Comparison of ENCODE assay signal across 1 cellular context in the genomic region with DNA sequence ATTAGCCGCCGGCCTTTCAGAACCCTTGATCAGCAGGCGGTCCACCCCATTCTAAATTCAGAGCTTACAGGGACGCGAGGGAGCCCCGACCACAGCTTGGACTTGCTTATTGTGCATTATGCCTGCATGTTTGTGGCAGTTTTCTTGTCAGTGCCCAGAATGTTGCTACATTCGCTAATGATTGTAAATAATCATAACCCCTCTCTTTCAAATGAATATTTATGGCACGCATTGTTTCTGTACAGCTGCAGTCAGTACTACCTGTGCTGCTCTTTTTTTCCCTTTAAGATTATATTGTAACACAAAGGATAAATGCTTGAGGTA.
TF ChIP-seq lines count a peak whose summit lies in the region.

No MANE protein-coding gene starts in this region.

TF ChIP-seq in HepG2, 621 proteins besides CTCF, POLR2A, EP300 and RAD21 (continued from another document and continues in another):
- TF ChIP-seq RFX1 (IDR thresholded peaks at IDR 0.05): no peak
- TF ChIP-seq SMARCE1 (IDR thresholded peaks at IDR 0.05; ENCODE audit: borderline replicate concordance): no peak
- TF ChIP-seq ZNF672 (CRISPR knock-in tag; IDR thresholded peaks at IDR 0.05): 0 out of 2 replicates have a peak, but pooled peaks have one; percentile 27
- TF ChIP-seq, protein P1, sequence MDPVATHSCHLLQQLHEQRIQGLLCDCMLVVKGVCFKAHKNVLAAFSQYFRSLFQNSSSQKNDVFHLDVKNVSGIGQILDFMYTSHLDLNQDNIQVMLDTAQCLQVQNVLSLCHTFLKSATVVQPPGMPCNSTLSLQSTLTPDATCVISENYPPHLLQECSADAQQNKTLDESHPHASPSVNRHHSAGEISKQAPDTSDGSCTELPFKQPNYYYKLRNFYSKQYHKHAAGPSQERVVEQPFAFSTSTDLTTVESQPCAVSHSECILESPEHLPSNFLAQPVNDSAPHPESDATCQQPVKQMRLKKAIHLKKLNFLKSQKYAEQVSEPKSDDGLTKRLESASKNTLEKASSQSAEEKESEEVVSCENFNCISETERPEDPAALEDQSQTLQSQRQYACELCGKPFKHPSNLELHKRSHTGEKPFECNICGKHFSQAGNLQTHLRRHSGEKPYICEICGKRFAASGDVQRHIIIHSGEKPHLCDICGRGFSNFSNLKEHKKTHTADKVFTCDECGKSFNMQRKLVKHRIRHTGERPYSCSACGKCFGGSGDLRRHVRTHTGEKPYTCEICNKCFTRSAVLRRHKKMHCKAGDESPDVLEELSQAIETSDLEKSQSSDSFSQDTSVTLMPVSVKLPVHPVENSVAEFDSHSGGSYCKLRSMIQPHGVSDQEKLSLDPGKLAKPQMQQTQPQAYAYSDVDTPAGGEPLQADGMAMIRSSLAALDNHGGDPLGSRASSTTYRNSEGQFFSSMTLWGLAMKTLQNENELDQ (CRISPR knock-in tag; IDR thresholded peaks at IDR 0.05; ENCODE audit: borderline replicate concordance): no peak
- no peak for TF ChIP-seq ZNF720 (CRISPR knock-in tag; IDR thresholded peaks at IDR 0.05)
- TF ChIP-seq ZNF746 (CRISPR knock-in tag; IDR thresholded peaks at IDR 0.05): no peak
- TF ChIP-seq, protein P2, sequence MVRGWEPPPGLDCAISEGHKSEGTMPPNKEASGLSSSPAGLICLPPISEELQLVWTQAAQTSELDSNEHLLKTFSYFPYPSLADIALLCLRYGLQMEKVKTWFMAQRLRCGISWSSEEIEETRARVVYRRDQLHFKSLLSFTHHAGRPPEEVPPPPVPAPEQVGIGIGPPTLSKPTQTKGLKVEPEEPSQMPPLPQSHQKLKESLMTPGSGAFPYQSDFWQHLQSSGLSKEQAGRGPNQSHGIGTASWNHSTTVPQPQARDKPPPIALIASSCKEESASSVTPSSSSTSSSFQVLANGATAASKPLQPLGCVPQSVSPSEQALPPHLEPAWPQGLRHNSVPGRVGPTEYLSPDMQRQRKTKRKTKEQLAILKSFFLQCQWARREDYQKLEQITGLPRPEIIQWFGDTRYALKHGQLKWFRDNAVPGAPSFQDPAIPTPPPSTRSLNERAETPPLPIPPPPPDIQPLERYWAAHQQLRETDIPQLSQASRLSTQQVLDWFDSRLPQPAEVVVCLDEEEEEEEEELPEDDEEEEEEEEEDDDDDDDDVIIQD (CRISPR knock-in tag; IDR thresholded peaks at IDR 0.05; ENCODE audit: low read depth): no peak
- TF ChIP-seq FOSL2 (CRISPR knock-in tag; IDR thresholded peaks at IDR 0.05): no peak
- TF ChIP-seq, protein P3, sequence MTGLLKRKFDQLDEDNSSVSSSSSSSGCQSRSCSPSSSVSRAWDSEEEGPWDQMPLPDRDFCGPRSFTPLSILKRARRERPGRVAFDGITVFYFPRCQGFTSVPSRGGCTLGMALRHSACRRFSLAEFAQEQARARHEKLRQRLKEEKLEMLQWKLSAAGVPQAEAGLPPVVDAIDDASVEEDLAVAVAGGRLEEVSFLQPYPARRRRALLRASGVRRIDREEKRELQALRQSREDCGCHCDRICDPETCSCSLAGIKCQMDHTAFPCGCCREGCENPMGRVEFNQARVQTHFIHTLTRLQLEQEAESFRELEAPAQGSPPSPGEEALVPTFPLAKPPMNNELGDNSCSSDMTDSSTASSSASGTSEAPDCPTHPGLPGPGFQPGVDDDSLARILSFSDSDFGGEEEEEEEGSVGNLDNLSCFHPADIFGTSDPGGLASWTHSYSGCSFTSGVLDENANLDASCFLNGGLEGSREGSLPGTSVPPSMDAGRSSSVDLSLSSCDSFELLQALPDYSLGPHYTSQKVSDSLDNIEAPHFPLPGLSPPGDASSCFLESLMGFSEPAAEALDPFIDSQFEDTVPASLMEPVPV (CRISPR knock-in tag; IDR thresholded peaks at IDR 0.05): no peak
- no peak for TF ChIP-seq HIVEP1 (CRISPR knock-in tag; IDR thresholded peaks at IDR 0.05)
- TF ChIP-seq HOXA5 (CRISPR knock-in tag; IDR thresholded peaks at IDR 0.05): no peak
- no peak for TF ChIP-seq KAT8 (CRISPR knock-in tag; IDR thresholded peaks at IDR 0.05)
- TF ChIP-seq, protein P4, sequence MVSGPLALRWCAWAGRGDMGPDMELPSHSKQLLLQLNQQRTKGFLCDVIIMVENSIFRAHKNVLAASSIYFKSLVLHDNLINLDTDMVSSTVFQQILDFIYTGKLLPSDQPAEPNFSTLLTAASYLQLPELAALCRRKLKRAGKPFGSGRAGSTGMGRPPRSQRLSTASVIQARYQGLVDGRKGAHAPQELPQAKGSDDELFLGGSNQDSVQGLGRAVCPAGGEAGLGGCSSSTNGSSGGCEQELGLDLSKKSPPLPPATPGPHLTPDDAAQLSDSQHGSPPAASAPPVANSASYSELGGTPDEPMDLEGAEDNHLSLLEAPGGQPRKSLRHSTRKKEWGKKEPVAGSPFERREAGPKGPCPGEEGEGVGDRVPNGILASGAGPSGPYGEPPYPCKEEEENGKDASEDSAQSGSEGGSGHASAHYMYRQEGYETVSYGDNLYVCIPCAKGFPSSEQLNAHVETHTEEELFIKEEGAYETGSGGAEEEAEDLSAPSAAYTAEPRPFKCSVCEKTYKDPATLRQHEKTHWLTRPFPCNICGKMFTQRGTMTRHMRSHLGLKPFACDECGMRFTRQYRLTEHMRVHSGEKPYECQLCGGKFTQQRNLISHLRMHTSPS (CRISPR knock-in tag; IDR thresholded peaks at IDR 0.05; ENCODE audit: low read depth): no peak
- TF ChIP-seq, protein P5, sequence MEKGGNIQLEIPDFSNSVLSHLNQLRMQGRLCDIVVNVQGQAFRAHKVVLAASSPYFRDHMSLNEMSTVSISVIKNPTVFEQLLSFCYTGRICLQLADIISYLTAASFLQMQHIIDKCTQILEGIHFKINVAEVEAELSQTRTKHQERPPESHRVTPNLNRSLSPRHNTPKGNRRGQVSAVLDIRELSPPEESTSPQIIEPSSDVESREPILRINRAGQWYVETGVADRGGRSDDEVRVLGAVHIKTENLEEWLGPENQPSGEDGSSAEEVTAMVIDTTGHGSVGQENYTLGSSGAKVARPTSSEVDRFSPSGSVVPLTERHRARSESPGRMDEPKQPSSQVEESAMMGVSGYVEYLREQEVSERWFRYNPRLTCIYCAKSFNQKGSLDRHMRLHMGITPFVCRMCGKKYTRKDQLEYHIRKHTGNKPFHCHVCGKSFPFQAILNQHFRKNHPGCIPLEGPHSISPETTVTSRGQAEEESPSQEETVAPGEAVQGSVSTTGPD (CRISPR knock-in tag; IDR thresholded peaks at IDR 0.05): no peak
- no peak for TF ChIP-seq MTA3 (CRISPR knock-in tag; IDR thresholded peaks at IDR 0.05)
- no peak for TF ChIP-seq AHR (CRISPR knock-in tag; IDR thresholded peaks at IDR 0.05)
- TF ChIP-seq, protein P6, sequence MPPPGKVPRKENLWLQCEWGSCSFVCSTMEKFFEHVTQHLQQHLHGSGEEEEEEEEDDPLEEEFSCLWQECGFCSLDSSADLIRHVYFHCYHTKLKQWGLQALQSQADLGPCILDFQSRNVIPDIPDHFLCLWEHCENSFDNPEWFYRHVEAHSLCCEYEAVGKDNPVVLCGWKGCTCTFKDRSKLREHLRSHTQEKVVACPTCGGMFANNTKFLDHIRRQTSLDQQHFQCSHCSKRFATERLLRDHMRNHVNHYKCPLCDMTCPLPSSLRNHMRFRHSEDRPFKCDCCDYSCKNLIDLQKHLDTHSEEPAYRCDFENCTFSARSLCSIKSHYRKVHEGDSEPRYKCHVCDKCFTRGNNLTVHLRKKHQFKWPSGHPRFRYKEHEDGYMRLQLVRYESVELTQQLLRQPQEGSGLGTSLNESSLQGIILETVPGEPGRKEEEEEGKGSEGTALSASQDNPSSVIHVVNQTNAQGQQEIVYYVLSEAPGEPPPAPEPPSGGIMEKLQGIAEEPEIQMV (CRISPR knock-in tag; IDR thresholded peaks at IDR 0.05; ENCODE audit: low read depth): no peak
- TF ChIP-seq, protein P7, sequence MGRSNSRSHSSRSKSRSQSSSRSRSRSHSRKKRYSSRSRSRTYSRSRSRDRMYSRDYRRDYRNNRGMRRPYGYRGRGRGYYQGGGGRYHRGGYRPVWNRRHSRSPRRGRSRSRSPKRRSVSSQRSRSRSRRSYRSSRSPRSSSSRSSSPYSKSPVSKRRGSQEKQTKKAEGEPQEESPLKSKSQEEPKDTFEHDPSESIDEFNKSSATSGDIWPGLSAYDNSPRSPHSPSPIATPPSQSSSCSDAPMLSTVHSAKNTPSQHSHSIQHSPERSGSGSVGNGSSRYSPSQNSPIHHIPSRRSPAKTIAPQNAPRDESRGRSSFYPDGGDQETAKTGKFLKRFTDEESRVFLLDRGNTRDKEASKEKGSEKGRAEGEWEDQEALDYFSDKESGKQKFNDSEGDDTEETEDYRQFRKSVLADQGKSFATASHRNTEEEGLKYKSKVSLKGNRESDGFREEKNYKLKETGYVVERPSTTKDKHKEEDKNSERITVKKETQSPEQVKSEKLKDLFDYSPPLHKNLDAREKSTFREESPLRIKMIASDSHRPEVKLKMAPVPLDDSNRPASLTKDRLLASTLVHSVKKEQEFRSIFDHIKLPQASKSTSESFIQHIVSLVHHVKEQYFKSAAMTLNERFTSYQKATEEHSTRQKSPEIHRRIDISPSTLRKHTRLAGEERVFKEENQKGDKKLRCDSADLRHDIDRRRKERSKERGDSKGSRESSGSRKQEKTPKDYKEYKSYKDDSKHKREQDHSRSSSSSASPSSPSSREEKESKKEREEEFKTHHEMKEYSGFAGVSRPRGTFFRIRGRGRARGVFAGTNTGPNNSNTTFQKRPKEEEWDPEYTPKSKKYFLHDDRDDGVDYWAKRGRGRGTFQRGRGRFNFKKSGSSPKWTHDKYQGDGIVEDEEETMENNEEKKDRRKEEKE (IDR thresholded peaks at IDR 0.05): no peak
- TF ChIP-seq, protein P8, sequence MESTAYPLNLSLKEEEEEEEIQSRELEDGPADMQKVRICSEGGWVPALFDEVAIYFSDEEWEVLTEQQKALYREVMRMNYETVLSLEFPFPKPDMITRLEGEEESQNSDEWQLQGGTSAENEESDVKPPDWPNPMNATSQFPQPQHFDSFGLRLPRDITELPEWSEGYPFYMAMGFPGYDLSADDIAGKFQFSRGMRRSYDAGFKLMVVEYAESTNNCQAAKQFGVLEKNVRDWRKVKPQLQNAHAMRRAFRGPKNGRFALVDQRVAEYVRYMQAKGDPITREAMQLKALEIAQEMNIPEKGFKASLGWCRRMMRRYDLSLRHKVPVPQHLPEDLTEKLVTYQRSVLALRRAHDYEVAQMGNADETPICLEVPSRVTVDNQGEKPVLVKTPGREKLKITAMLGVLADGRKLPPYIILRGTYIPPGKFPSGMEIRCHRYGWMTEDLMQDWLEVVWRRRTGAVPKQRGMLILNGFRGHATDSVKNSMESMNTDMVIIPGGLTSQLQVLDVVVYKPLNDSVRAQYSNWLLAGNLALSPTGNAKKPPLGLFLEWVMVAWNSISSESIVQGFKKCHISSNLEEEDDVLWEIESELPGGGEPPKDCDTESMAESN (CRISPR knock-in tag; conservative IDR thresholded peaks at IDR 0.05): no peak
- no peak for TF ChIP-seq SMAD1 (CRISPR knock-in tag; IDR thresholded peaks at IDR 0.05; ENCODE audit: borderline replicate concordance, low read depth)
- TF ChIP-seq ZC3H13 (CRISPR knock-in tag; IDR thresholded peaks at IDR 0.05): no peak
- TF ChIP-seq, protein P9, sequence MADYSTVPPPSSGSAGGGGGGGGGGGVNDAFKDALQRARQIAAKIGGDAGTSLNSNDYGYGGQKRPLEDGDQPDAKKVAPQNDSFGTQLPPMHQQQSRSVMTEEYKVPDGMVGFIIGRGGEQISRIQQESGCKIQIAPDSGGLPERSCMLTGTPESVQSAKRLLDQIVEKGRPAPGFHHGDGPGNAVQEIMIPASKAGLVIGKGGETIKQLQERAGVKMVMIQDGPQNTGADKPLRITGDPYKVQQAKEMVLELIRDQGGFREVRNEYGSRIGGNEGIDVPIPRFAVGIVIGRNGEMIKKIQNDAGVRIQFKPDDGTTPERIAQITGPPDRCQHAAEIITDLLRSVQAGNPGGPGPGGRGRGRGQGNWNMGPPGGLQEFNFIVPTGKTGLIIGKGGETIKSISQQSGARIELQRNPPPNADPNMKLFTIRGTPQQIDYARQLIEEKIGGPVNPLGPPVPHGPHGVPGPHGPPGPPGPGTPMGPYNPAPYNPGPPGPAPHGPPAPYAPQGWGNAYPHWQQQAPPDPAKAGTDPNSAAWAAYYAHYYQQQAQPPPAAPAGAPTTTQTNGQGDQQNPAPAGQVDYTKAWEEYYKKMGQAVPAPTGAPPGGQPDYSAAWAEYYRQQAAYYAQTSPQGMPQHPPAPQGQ (CRISPR knock-in tag; IDR thresholded peaks at IDR 0.05; ENCODE audit: borderline replicate concordance): no peak
- TF ChIP-seq, protein P10, sequence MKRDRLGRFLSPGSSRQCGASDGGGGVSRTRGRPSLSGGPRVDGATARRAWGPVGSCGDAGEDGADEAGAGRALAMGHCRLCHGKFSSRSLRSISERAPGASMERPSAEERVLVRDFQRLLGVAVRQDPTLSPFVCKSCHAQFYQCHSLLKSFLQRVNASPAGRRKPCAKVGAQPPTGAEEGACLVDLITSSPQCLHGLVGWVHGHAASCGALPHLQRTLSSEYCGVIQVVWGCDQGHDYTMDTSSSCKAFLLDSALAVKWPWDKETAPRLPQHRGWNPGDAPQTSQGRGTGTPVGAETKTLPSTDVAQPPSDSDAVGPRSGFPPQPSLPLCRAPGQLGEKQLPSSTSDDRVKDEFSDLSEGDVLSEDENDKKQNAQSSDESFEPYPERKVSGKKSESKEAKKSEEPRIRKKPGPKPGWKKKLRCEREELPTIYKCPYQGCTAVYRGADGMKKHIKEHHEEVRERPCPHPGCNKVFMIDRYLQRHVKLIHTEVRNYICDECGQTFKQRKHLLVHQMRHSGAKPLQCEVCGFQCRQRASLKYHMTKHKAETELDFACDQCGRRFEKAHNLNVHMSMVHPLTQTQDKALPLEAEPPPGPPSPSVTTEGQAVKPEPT (CRISPR knock-in tag; IDR thresholded peaks at IDR 0.05; ENCODE audit: low read depth): no peak
- TF ChIP-seq RNF2 (conservative IDR thresholded peaks at IDR 0.05; ENCODE audit: low read depth): no peak
- no peak for TF ChIP-seq ZNF598 (CRISPR knock-in tag; IDR thresholded peaks at IDR 0.05; ENCODE audit: borderline replicate concordance)
- 0 out of 2 replicates have a peak, but pooled peaks have one; percentile 3 for TF ChIP-seq ZNF563 (CRISPR knock-in tag; IDR thresholded peaks at IDR 0.05)
- no peak for TF ChIP-seq FIP1L1 (IDR thresholded peaks at IDR 0.05; ENCODE audit: borderline replicate concordance, insufficient read depth, low read depth, low read length)
- TF ChIP-seq ZNF567 (CRISPR knock-in tag; IDR thresholded peaks at IDR 0.05; ENCODE audit: borderline replicate concordance): no peak
- no peak for TF ChIP-seq NRL (CRISPR knock-in tag; IDR thresholded peaks at IDR 0.05; ENCODE audit: borderline replicate concordance)
- no peak for TF ChIP-seq ZKSCAN8 (CRISPR knock-in tag; IDR thresholded peaks at IDR 0.05; ENCODE audit: borderline replicate concordance)
- TF ChIP-seq POGZ (CRISPR knock-in tag; IDR thresholded peaks at IDR 0.05): no peak
- no peak for TF ChIP-seq BCL6 (CRISPR knock-in tag; IDR thresholded peaks at IDR 0.05)
- TF ChIP-seq, protein P11, sequence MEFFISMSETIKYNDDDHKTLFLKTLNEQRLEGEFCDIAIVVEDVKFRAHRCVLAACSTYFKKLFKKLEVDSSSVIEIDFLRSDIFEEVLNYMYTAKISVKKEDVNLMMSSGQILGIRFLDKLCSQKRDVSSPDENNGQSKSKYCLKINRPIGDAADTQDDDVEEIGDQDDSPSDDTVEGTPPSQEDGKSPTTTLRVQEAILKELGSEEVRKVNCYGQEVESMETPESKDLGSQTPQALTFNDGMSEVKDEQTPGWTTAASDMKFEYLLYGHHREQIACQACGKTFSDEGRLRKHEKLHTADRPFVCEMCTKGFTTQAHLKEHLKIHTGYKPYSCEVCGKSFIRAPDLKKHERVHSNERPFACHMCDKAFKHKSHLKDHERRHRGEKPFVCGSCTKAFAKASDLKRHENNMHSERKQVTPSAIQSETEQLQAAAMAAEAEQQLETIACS (CRISPR knock-in tag; IDR thresholded peaks at IDR 0.05): no peak
- no peak for TF ChIP-seq CBFB (CRISPR knock-in tag; IDR thresholded peaks at IDR 0.05)
- no peak for TF ChIP-seq KLF12 (CRISPR knock-in tag; IDR thresholded peaks at IDR 0.05; ENCODE audit: borderline replicate concordance)
- TF ChIP-seq ZBTB7A (CRISPR knock-in tag; IDR thresholded peaks at IDR 0.05): no peak
- no peak for TF ChIP-seq ATF1 (CRISPR knock-in tag; IDR thresholded peaks at IDR 0.05)
- TF ChIP-seq, protein P12, sequence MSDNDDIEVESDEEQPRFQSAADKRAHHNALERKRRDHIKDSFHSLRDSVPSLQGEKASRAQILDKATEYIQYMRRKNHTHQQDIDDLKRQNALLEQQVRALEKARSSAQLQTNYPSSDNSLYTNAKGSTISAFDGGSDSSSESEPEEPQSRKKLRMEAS (IDR thresholded peaks at IDR 0.05): no peak
- TF ChIP-seq FOXK2 (IDR thresholded peaks at IDR 0.05): no peak
